In the genomic region with DNA sequence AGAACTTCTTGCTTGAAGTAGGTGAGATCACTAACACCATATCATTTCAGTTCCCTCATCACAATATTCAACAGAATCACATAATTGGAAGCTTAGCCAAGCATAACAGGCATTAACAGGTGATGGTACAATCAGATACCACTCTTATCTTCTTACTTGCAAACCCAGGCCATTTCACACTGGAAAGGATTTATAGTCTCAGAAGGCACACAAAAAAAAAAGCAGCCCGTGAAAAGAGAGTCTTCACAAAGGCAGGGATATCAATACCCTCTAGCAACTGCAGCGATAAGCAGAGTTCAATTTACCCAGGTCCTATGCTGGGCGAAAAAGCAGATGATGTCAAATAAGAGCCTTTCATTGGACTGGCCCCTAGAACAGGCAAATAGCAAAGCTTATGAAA, we compare ENCODE assay signal across 35 cellular contexts.
DNase-seq lines count a peak whose midpoint lies in the region; ATAC-seq and TF ChIP-seq lines count a peak whose summit lies in the region.
"Had no signal": no experiment of that assay in that cellular context is flagged by ENCODE, and none has a peak within 500 bp of the region (broad histone marks: within the 10 kb centered on the region; RNA-seq: fewer than 3 reads in every experiment).

No MANE protein-coding gene starts in this region.

- H3K79me2 ChIP-seq in SK-N-SH (ENCODE audit: insufficient read depth) (no peaks in the 10 kb centered on the region), mesendoderm (ENCODE audit: control insufficient read depth, insufficient read depth, low read length) (no peaks in the 10 kb centered on the region), neural progenitor cell (ENCODE audit: low read depth) (no peaks in the 10 kb centered on the region)

- H3K9ac ChIP-seq in SK-N-SH = no peak overlapping the region
- H3K9ac ChIP-seq in mesendoderm (ENCODE audit: low read length) = no peak overlapping the region
- no peak overlapping the region for H3K9ac ChIP-seq in neural progenitor cell
- H3K9ac ChIP-seq: BLaER1; BLaER1 treated with 17β-estradiol and CSF1 and Interleukin-3, amounts not matched to agents 10 nM and 100 nM had no signal

- no peak for ATAC-seq in SK-N-SH treated with all-trans-retinoic acid at 6 μM for 48 hours
- ATAC-seq in GM21526 (IDR thresholded peaks at IDR 0.05; ENCODE audit: low FRiP score, unreplicated experiment) = no peak
- ATAC-seq in GM21723 (IDR thresholded peaks at IDR 0.05; ENCODE audit: unreplicated experiment) = no peak
- no peak for ATAC-seq in right lobe of liver
- ATAC-seq: A549; CD8-positive, alpha-beta T cell had no signal

- H3K36me3 ChIP-seq in SK-N-SH (replicated peaks in 1 of 2; ENCODE audit: control insufficient read depth in 1 of 2, insufficient read depth in 2 of 2, low read length in 1 of 2) (no peaks in the 10 kb centered on the region), mesendoderm (ENCODE audit: control insufficient read depth, insufficient read depth, low read length) (no peaks in the 10 kb centered on the region), neural progenitor cell (no peaks in the 10 kb centered on the region), right lobe of liver (no peaks in the 10 kb centered on the region)
- H3K36me3 ChIP-seq: BE2C; BLaER1; BLaER1 treated with 17β-estradiol and CSF1 and Interleukin-3, amounts not matched to agents 10 nM and 100 nM had no signal

- H3K4me3 ChIP-seq in SK-N-SH (ENCODE audit: low read depth in 2 of 2, low read length in 1 of 2) (no peak overlapping the region), mesendoderm (ENCODE audit: low read length) (no peak overlapping the region), neural progenitor cell (no peak overlapping the region), right lobe of liver (no peak overlapping the region)
- H3K4me3 ChIP-seq: A549; BLaER1; BLaER1 treated with 17β-estradiol and CSF1 and Interleukin-3, amounts not matched to agents 10 nM and 100 nM had no signal

- H3K4me3 Mint-ChIP-seq in neural progenitor cell = no peak overlapping the region
- H3K4me3 Mint-ChIP-seq: B cell; CD14-positive monocyte; CD4-positive, alpha-beta memory T cell; CD4-positive, alpha-beta T cell; CD4-positive, CD25-positive, alpha-beta regulatory T cell; CD8-positive, alpha-beta memory T cell; CD8-positive, alpha-beta T cell had no signal

- no peak overlapping the region for H4K8ac ChIP-seq in mesendoderm (ENCODE audit: low read depth, low read length)

- no peak overlapping the region for H3K56ac ChIP-seq in mesendoderm (ENCODE audit: low read length)

- no peak for TF ChIP-seq RAD21 in SK-N-SH (IDR thresholded peaks at IDR 0.05; ENCODE audit: low read length)

- H3K9me3 Mint-ChIP-seq in neural progenitor cell = no peaks in the 10 kb centered on the region

- H3K27me3 ChIP-seq in SK-N-SH (ENCODE audit: insufficient read depth) (no peaks in the 10 kb centered on the region), mesendoderm (ENCODE audit: insufficient read depth, low read length, poor library complexity) (no peaks in the 10 kb centered on the region), neural progenitor cell (no peaks in the 10 kb centered on the region), right lobe of liver (no peaks in the 10 kb centered on the region)
- H3K27me3 ChIP-seq: BE2C; BLaER1; BLaER1 treated with 17β-estradiol and CSF1 and Interleukin-3, amounts not matched to agents 10 nM and 100 nM had no signal

- no peak overlapping the region for H2BK5ac ChIP-seq in mesendoderm (ENCODE audit: low read length)

- no peaks in the 10 kb centered on the region for H3K36me3 Mint-ChIP-seq in neural progenitor cell
- H3K36me3 Mint-ChIP-seq: CD14-positive monocyte; CD4-positive, alpha-beta memory T cell; CD4-positive, CD25-positive, alpha-beta regulatory T cell; CD8-positive, alpha-beta memory T cell; CD8-positive, alpha-beta T cell had no signal

- no peak for TF ChIP-seq CTCF in SK-N-SH (IDR thresholded peaks at IDR 0.05)
- TF ChIP-seq CTCF in neural progenitor cell (IDR thresholded peaks at IDR 0.05) = no peak
- no peak for TF ChIP-seq CTCF in right lobe of liver (IDR thresholded peaks at IDR 0.05)

- CTCF ChIA-PET in SK-N-SH (lab: Yijun Ruan, JAX) = no interaction called here

- no peak overlapping the region for H3K27ac ChIP-seq in SK-N-SH (ENCODE audit: low read depth in 2 of 2, low read length in 1 of 2)
- H3K27ac ChIP-seq in mesendoderm (ENCODE audit: low read depth, low read length) = no peak overlapping the region
- H3K27ac ChIP-seq in neural progenitor cell = no peak overlapping the region
- no peak overlapping the region for H3K27ac ChIP-seq in right lobe of liver
- H3K27ac ChIP-seq: 22Rv1; A549; BLaER1; BLaER1 treated with 17β-estradiol and CSF1 and Interleukin-3, amounts not matched to agents 10 nM and 100 nM; C4-2B had no signal

- H3K9me2 ChIP-seq in SK-N-SH = no peaks in the 10 kb centered on the region

- intact Hi-C loops in right lobe of liver (cut with DNase I) = no loop called here

- H2AK5ac ChIP-seq in mesendoderm (ENCODE audit: low read length) = no peak overlapping the region

- H4K5ac ChIP-seq in mesendoderm (ENCODE audit: low read length) = no peak overlapping the region

- H2BK120ac ChIP-seq in mesendoderm (ENCODE audit: low read depth, low read length) = no peak overlapping the region

- TF ChIP-seq POLR2A in right lobe of liver (IDR thresholded peaks at IDR 0.05) = no peak

- H3K23ac ChIP-seq in mesendoderm (ENCODE audit: low read length) = no peak overlapping the region

- H3K4me1 Mint-ChIP-seq in neural progenitor cell = peaks cover 2% of the 10 kb centered on the region
- H3K4me1 Mint-ChIP-seq: B cell; CD14-positive monocyte; CD4-positive, alpha-beta memory T cell; CD4-positive, CD25-positive, alpha-beta regulatory T cell; CD8-positive, alpha-beta memory T cell had no signal

- H2AFZ ChIP-seq in SK-N-SH (ENCODE audit: low read depth) (no peak overlapping the region), neural progenitor cell (replicated peaks) (no peak overlapping the region)

- no peak for TF ChIP-seq EP300 in SK-N-SH (IDR thresholded peaks at IDR 0.05; ENCODE audit: borderline replicate concordance in 1 of 2, low read depth in 1 of 2, low read length in 1 of 2)

- 35% methylated on average over 3 of the region's 3 CpGs for WGBS in SK-N-SH (ENCODE audit: low lambda C conversion rate)
- no CpG with 5 or more reads among the region's 3 CpGs for WGBS in mesendoderm (ENCODE audit: extremely low coverage, insufficient coverage, low lambda C conversion rate)
- 58% methylated on average over 3 of the region's 3 CpGs for WGBS in right lobe of liver (ENCODE audit: insufficient coverage, low coverage, low lambda C conversion rate, missing lambda C conversion rate)

- H3K9me3 ChIP-seq in SK-N-SH (no peaks in the 10 kb centered on the region), neural progenitor cell (ENCODE audit: low read depth) (peaks cover 10% of the 10 kb centered on the region), right lobe of liver (no peaks in the 10 kb centered on the region)
- H3K9me3 ChIP-seq: A549, BE2C, Caco-2 had no signal

- POLR2A ChIA-PET in SK-N-SH (lab: Yijun Ruan, JAX) = no interaction called here

- no peak for DNase-seq in SK-N-SH
- peak; percentile 82 for DNase-seq in SK-N-DZ (ENCODE audit: low spot score)
- DNase-seq in mesendoderm = peak; percentile 36
- peak; percentile 4 for DNase-seq in neural progenitor cell (ENCODE audit: low spot score)
- DNase-seq in right lobe of liver = no peak
- DNase-seq: 8988T; ACHN; AML-193; BE2C; C1 segment of cervical spinal cord; Caco-2; Calu3; CD4-positive, alpha-beta memory T cell; CD4-positive, alpha-beta T cell; CD4-positive, CD25-positive, alpha-beta regulatory T cell; CD8-positive, alpha-beta memory T cell; CD8-positive, alpha-beta T cell; COR-L47; DMS 273 treated with DMSO at 0.1 percent for 48 hours; DMS153; DMS53; DMS79; DMS79 treated with DMSO at 0.1 percent for 48 hours; DND-41; EL had no signal

- H2BK15ac ChIP-seq in mesendoderm (replicated peaks; ENCODE audit: low read depth) = no peak overlapping the region

- H3K27ac Mint-ChIP-seq in neural progenitor cell = no peak overlapping the region
- H3K27ac Mint-ChIP-seq: B cell; CD14-positive monocyte; CD4-positive, alpha-beta memory T cell; CD4-positive, alpha-beta T cell; CD4-positive, CD25-positive, alpha-beta regulatory T cell; CD8-positive, alpha-beta memory T cell; CD8-positive, alpha-beta T cell had no signal

- no peaks in the 10 kb centered on the region for H3F3A ChIP-seq in SK-N-SH (replicated peaks; ENCODE audit: insufficient read depth)
- no peaks in the 10 kb centered on the region for H3F3A ChIP-seq in neural progenitor cell (ENCODE audit: low read depth)

- no peak overlapping the region for H3K4ac ChIP-seq in mesendoderm (ENCODE audit: low read depth, low read length)

- H3K4me1 ChIP-seq in SK-N-SH (ENCODE audit: control insufficient read depth in 1 of 2, insufficient read depth in 2 of 2, low read depth in 1 of 2, low read length in 1 of 2) (no peaks in the 10 kb centered on the region; a peak in 2 of 4 replicates), mesendoderm (ENCODE audit: control insufficient read depth, low read depth, low read length) (no peaks in the 10 kb centered on the region), neural progenitor cell (peaks cover 48% of the 10 kb centered on the region), right lobe of liver (no peaks in the 10 kb centered on the region)
- H3K4me1 ChIP-seq: A549; BE2C; BLaER1; BLaER1 treated with 17β-estradiol and CSF1 and Interleukin-3, amounts not matched to agents 10 nM and 100 nM; Caco-2 had no signal

- no peaks in the 10 kb centered on the region for H3K27me3 Mint-ChIP-seq in neural progenitor cell (ENCODE audit: insufficient read depth, low read depth)
- H3K27me3 Mint-ChIP-seq: CD4-positive, alpha-beta memory T cell; CD4-positive, alpha-beta T cell; CD4-positive, CD25-positive, alpha-beta regulatory T cell; CD8-positive, alpha-beta memory T cell had no signal

- no peaks in the 10 kb centered on the region for H4K20me1 ChIP-seq in SK-N-SH (ENCODE audit: insufficient read depth)
- no peaks in the 10 kb centered on the region for H4K20me1 ChIP-seq in neural progenitor cell (ENCODE audit: low read depth)
- H4K20me1 ChIP-seq: BLaER1; BLaER1 treated with 17β-estradiol and CSF1 and Interleukin-3, amounts not matched to agents 10 nM and 100 nM had no signal

- H3K4me2 ChIP-seq in SK-N-SH (no peak overlapping the region), mesendoderm (ENCODE audit: low read length) (no peak overlapping the region), neural progenitor cell (no peak overlapping the region)
- H3K4me2 ChIP-seq: A549; BLaER1; BLaER1 treated with 17β-estradiol and CSF1 and Interleukin-3, amounts not matched to agents 10 nM and 100 nM had no signal

- no peak overlapping the region for H3K18ac ChIP-seq in mesendoderm (ENCODE audit: low read length)

- H3K79me1 ChIP-seq in mesendoderm (ENCODE audit: low read length) = no peaks in the 10 kb centered on the region

TF ChIP-seq in SK-N-SH, 30 proteins besides CTCF, POLR2A, EP300 and RAD21 (continues in another document):
- TF ChIP-seq TEAD4 (IDR thresholded peaks at IDR 0.05; ENCODE audit: borderline replicate concordance, insufficient read depth) (no peak), GATA2 (CRISPR knock-in tag; IDR thresholded peaks at IDR 0.05) (peak; percentile 82)

TF ChIP-seq in SK-N-SH treated with all-trans-retinoic acid at 6 μM for 48 hours, 23 proteins besides CTCF, POLR2A, EP300 and RAD21 (continues in another document):
- TF ChIP-seq TOX (CRISPR knock-in tag; IDR thresholded peaks at IDR 0.05; ENCODE audit: borderline replicate concordance) (no peak), BACH2 (CRISPR knock-in tag; IDR thresholded peaks at IDR 0.05; ENCODE audit: borderline replicate concordance) (no peak)

Comparison
In these comparisons a context has a peak if more than half of its experiments do, and no peak if none do; other contexts are left out.
1. DNase-seq: peak in SK-N-DZ (single experiment), mesendoderm (single experiment) and neural progenitor cell (single experiment); none in SK-N-SH (single experiment) and right lobe of liver (0 of 3).